In the genomic region with DNA sequence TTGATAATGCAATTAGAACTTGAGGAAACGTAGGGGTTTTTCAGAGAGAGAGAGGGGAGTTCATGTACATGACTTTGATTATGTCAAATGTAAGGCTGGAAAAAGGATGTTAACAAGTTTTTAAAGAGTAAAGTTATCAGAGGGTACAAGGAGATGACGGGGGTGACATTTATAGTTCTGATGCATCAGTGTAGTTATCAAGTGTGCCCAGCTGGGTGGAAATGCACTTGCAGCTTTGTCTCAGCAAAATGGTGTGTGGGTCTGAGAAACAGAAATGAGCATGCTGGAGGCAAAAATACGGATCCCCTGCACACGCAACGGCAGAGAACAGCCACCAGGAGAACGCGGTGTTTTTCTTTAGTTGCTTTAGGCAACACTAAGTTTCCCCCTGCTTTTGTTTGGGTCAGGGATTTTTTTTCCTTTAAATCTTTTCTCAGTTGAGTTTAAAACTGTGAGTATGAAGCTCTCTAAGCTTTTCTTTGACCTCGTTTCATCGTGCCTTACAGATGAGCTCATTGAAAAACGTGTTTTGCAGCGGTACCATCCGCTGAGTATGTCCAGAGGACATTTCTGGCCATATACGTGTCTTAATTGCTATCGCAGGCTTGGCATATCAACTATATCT, we compare ENCODE assay signal across 16 cellular contexts.
DNase-seq lines count a peak whose midpoint lies in the region; ATAC-seq and TF ChIP-seq lines count a peak whose summit lies in the region.
"Had no signal": no experiment of that assay in that cellular context is flagged by ENCODE, and none has a peak within 500 bp of the region (broad histone marks: within the 10 kb centered on the region; RNA-seq: fewer than 3 reads in every experiment).

No MANE protein-coding gene starts in this region.

- in situ Hi-C loops in GM13976 (cut with MboI; ENCODE audit: low sequenced_read_pairs, unreplicated experiment) = no loop called here

- ATAC-seq in DND-41 (ENCODE audit: insufficient read depth, low read depth) (no peak), WTC11 (peak; percentile 66), HG03442 (IDR thresholded peaks at IDR 0.05; ENCODE audit: unreplicated experiment) (no peak), GM21360 (IDR thresholded peaks at IDR 0.05; ENCODE audit: unreplicated experiment) (no peak)
- ATAC-seq: esophagus mucosa; GM12878; stimulated activated naive B cell treated with anti-CD40 and anti-IgM and Interleukin-4, amounts not matched to agents 10 μg/mL and 1 μg/mL and 100 μg/mL, for 72 hours had no signal

- POLR2A ChIA-PET in WTC11 (lab: Charles Lee) = interaction anchor here (0.6 kb wide), 1 partner anchor 808 kb away, joined by 3 read pairs; no protein-coding TSS in a partner anchor

- H3K4me3 ChIP-seq in DND-41 (ENCODE audit: low read depth in 1 of 2, low read length in 2 of 2) (no peak overlapping the region), foreskin fibroblast (ENCODE audit: low read depth in 1 of 2, low read length in 2 of 2) (peak overlapping the region; percentile 0 to 19), rectal smooth muscle tissue (ENCODE audit: low read length) (no peak overlapping the region)
- H3K4me3 ChIP-seq: GM12878 had no signal

- H3K27me3 ChIP-seq in DND-41 (ENCODE audit: insufficient read depth, low read length, poor library complexity) = no peaks in the 10 kb centered on the region
- no peaks in the 10 kb centered on the region for H3K27me3 ChIP-seq in rectal smooth muscle tissue (ENCODE audit: control insufficient read depth, insufficient read depth, low read length)

- peaks cover 12% of the 10 kb centered on the region for H3K9me3 Mint-ChIP-seq in WTC11

- no peaks in the 10 kb centered on the region for H3K9me3 ChIP-seq in DND-41 (ENCODE audit: insufficient read depth, low read length, severe bottlenecking)

- no peak overlapping the region for H2AFZ ChIP-seq in DND-41 (ENCODE audit: low read depth, low read length)

- H3K4me1 ChIP-seq in DND-41 (ENCODE audit: insufficient read depth, low read length) = no peaks in the 10 kb centered on the region
- peaks cover 41% of the 10 kb centered on the region for H3K4me1 ChIP-seq in rectal smooth muscle tissue (ENCODE audit: control insufficient read depth, insufficient read depth, low read length)

- H3K27me3 Mint-ChIP-seq in WTC11 (ENCODE audit: low read depth) = no peaks in the 10 kb centered on the region

- no peak overlapping the region for H3K4me2 ChIP-seq in DND-41 (ENCODE audit: insufficient read depth, low read length)

- H3K4me1 Mint-ChIP-seq in WTC11 = peaks cover 25% of the 10 kb centered on the region
- H3K4me1 Mint-ChIP-seq: activated naive CD8-positive, alpha-beta T cell treated with anti-CD3 and anti-CD28 coated beads for 36 hours; CD4-positive, alpha-beta memory T cell; stimulated activated naive B cell treated with anti-CD40 and anti-IgM and Interleukin-4, amounts not matched to agents 10 μg/mL and 1 μg/mL and 100 μg/mL, for 72 hours had no signal

- H3K4me3 Mint-ChIP-seq in WTC11 = no peak overlapping the region
- H3K4me3 Mint-ChIP-seq: activated naive CD8-positive, alpha-beta T cell treated with anti-CD3 and anti-CD28 coated beads for 36 hours; CD4-positive, alpha-beta memory T cell; stimulated activated naive B cell treated with anti-CD40 and anti-IgM and Interleukin-4, amounts not matched to agents 10 μg/mL and 1 μg/mL and 100 μg/mL, for 72 hours had no signal

- H4K20me1 ChIP-seq in DND-41 (ENCODE audit: insufficient read depth, low read length) = no peaks in the 10 kb centered on the region

- CTCF ChIA-PET in WTC11 (lab: Charles Lee) = interaction anchor here (0.7 to 2.1 kb wide), 3 partner anchors 31 to 89 kb away, joined by 3 to 4 read pairs (median 3); no protein-coding TSS in a partner anchor

- no peaks in the 10 kb centered on the region for H3K79me2 ChIP-seq in DND-41 (ENCODE audit: insufficient read depth, low read length)

- DNase-seq in DND-41 (no peak), WTC11 (ENCODE audit: low spot score) (peak; percentile 20), foreskin fibroblast (peak; percentile 84 to 93), GM13976 (ENCODE audit: low spot score) (no peak), NCI-H2107 (lab: John Stamatoyannopoulos, UW) (no peak)
- DNase-seq: activated CD4-positive, alpha-beta T cell treated with anti-CD3 and anti-CD28 coated beads, Interleukin-2, amount 50 U/mL, for 1 hour; activated naive CD8-positive, alpha-beta T cell treated with anti-CD3 and anti-CD28 coated beads for 36 hours; CD4-positive, alpha-beta memory T cell; KBM-7; stimulated activated CD4-positive, alpha-beta T cell treated with anti-CD3 and anti-CD28 coated beads, Interleukin-15, amount 100 ng/mL, for 24 hours; stimulated activated naive B cell treated with anti-CD40 and anti-IgM and Interleukin-4, amounts not matched to agents 10 μg/mL and 1 μg/mL and 100 μg/mL, for 72 hours had no signal

- TF ChIP-seq CTCF in DND-41 (IDR thresholded peaks at IDR 0.05; ENCODE audit: borderline replicate concordance, extremely low read depth, low read length, poor library complexity, severe bottlenecking) (peak; percentile 32), WTC11 (IDR thresholded peaks at IDR 0.05) (peak; percentile 20; the same call in 1 of the 2 replicates), foreskin fibroblast (IDR thresholded peaks at IDR 0.05; ENCODE audit: low read depth, low read length) (peak; percentile 22), GM13976 (IDR thresholded peaks at IDR 0.05; ENCODE audit: borderline replicate concordance, control extremely low read depth, extremely low read depth, insufficient read depth, missing control alignments) (no peak)

- H3K27ac ChIP-seq in DND-41 (ENCODE audit: low read length) (no peak overlapping the region), rectal smooth muscle tissue (ENCODE audit: low read depth, low read length) (peak overlapping the region; percentile 80)

- H3K27ac Mint-ChIP-seq in WTC11 = no peak overlapping the region
- H3K27ac Mint-ChIP-seq: activated naive CD8-positive, alpha-beta T cell treated with anti-CD3 and anti-CD28 coated beads for 36 hours; CD4-positive, alpha-beta memory T cell; stimulated activated naive B cell treated with anti-CD40 and anti-IgM and Interleukin-4, amounts not matched to agents 10 μg/mL and 1 μg/mL and 100 μg/mL, for 72 hours had no signal

- peaks cover 4% of the 10 kb centered on the region; the same call in 1 of the 2 replicates for H3K36me3 Mint-ChIP-seq in WTC11
- H3K36me3 Mint-ChIP-seq: activated naive CD8-positive, alpha-beta T cell treated with anti-CD3 and anti-CD28 coated beads for 36 hours; stimulated activated naive B cell treated with anti-CD40 and anti-IgM and Interleukin-4, amounts not matched to agents 10 μg/mL and 1 μg/mL and 100 μg/mL, for 72 hours had no signal

- H3K36me3 ChIP-seq in DND-41 (ENCODE audit: insufficient read depth, low read length) = no peaks in the 10 kb centered on the region
- no peaks in the 10 kb centered on the region for H3K36me3 ChIP-seq in rectal smooth muscle tissue (ENCODE audit: control insufficient read depth, insufficient read depth, low read length)

- H3K9ac ChIP-seq in DND-41 (ENCODE audit: low read depth, low read length) (no peak overlapping the region), rectal smooth muscle tissue (ENCODE audit: low read length) (no peak overlapping the region)

TF ChIP-seq in WTC11, 78 proteins besides CTCF, POLR2A, EP300 and RAD21 (continues in another document):
- TF ChIP-seq FOXK1 (CRISPR knock-in tag; IDR thresholded peaks at IDR 0.05) (no peak), SOX15 (CRISPR knock-in tag; IDR thresholded peaks at IDR 0.05) (no peak), FOXJ3 (CRISPR knock-in tag; IDR thresholded peaks at IDR 0.05; ENCODE audit: borderline replicate concordance) (no peak), ESRRA (CRISPR knock-in tag; IDR thresholded peaks at IDR 0.05; ENCODE audit: borderline replicate concordance) (no peak), NR1H2 (CRISPR knock-in tag; IDR thresholded peaks at IDR 0.05) (no peak), JAZF1 (CRISPR knock-in tag; IDR thresholded peaks at IDR 0.05) (no peak)
- TF ChIP-seq, protein P1, sequence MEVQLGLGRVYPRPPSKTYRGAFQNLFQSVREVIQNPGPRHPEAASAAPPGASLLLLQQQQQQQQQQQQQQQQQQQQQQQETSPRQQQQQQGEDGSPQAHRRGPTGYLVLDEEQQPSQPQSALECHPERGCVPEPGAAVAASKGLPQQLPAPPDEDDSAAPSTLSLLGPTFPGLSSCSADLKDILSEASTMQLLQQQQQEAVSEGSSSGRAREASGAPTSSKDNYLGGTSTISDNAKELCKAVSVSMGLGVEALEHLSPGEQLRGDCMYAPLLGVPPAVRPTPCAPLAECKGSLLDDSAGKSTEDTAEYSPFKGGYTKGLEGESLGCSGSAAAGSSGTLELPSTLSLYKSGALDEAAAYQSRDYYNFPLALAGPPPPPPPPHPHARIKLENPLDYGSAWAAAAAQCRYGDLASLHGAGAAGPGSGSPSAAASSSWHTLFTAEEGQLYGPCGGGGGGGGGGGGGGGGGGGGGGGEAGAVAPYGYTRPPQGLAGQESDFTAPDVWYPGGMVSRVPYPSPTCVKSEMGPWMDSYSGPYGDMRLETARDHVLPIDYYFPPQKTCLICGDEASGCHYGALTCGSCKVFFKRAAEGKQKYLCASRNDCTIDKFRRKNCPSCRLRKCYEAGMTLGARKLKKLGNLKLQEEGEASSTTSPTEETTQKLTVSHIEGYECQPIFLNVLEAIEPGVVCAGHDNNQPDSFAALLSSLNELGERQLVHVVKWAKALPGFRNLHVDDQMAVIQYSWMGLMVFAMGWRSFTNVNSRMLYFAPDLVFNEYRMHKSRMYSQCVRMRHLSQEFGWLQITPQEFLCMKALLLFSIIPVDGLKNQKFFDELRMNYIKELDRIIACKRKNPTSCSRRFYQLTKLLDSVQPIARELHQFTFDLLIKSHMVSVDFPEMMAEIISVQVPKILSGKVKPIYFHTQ (CRISPR knock-in tag; IDR thresholded peaks at IDR 0.05) = no peak
- TF ChIP-seq, protein P2, sequence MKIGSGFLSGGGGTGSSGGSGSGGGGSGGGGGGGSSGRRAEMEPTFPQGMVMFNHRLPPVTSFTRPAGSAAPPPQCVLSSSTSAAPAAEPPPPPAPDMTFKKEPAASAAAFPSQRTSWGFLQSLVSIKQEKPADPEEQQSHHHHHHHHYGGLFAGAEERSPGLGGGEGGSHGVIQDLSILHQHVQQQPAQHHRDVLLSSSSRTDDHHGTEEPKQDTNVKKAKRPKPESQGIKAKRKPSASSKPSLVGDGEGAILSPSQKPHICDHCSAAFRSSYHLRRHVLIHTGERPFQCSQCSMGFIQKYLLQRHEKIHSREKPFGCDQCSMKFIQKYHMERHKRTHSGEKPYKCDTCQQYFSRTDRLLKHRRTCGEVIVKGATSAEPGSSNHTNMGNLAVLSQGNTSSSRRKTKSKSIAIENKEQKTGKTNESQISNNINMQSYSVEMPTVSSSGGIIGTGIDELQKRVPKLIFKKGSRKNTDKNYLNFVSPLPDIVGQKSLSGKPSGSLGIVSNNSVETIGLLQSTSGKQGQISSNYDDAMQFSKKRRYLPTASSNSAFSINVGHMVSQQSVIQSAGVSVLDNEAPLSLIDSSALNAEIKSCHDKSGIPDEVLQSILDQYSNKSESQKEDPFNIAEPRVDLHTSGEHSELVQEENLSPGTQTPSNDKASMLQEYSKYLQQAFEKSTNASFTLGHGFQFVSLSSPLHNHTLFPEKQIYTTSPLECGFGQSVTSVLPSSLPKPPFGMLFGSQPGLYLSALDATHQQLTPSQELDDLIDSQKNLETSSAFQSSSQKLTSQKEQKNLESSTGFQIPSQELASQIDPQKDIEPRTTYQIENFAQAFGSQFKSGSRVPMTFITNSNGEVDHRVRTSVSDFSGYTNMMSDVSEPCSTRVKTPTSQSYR (CRISPR knock-in tag; IDR thresholded peaks at IDR 0.05) = no peak

Comparison
In these comparisons a context has a peak if more than half of its experiments do, and no peak if none do; other contexts are left out.
1. DNase-seq: peak in WTC11 (single experiment) and foreskin fibroblast (2 of 2); none in DND-41 (single experiment), GM13976 (single experiment) and NCI-H2107 (single experiment).
2. H3K4me3 ChIP-seq: peak in foreskin fibroblast (2 of 2); none in DND-41 (0 of 2) and rectal smooth muscle tissue (single experiment).